21 cellular contexts compared by ENCODE assay signal in the genomic region with DNA sequence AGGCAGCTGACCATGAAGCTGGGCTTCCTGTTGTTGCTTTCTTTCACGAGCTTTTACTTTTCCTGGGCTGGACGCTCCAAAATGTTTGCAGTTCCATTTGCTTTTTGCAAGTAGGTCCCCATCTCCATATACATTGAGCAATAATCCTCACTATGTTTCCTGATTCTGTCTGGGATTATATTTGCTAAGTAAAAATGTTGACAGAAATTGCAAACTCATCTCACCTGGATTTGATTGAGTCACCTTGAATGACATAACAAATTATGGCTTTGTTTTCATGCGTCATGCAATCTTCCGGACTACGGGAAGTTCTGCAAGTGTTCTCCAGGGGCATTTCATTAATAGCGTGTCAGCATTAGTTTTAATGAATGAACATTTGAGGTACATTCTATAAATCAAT. TPM values are rescaled to one million over a fixed set of nuclear protein-coding genes. Genes with fewer than 3 reads are reported as not detected.
DNase-seq lines count a peak whose midpoint lies in the region; ATAC-seq, FAIRE-seq and TF ChIP-seq lines count a peak whose summit lies in the region.
"Had no signal": no experiment of that assay in that cellular context is flagged by ENCODE, and none has a peak within 500 bp of the region (broad histone marks: within the 10 kb centered on the region; RNA-seq: fewer than 3 reads in every experiment).

No MANE protein-coding gene starts in this region.

- no peak overlapping the region for H3K4me3 Mint-ChIP-seq in WTC11
- H3K4me3 Mint-ChIP-seq: B cell; CD4-positive, CD25-positive, alpha-beta regulatory T cell; CD8-positive, alpha-beta T cell; GM23338; H9 had no signal

- H3K27me3 ChIP-seq in bronchial epithelial cell (ENCODE audit: control insufficient read depth, insufficient read depth, low read length) = no peaks in the 10 kb centered on the region
- no peaks in the 10 kb centered on the region for H3K27me3 ChIP-seq in testis
- H3K27me3 ChIP-seq: BLaER1 had no signal

- no peaks in the 10 kb centered on the region for H3K9me3 ChIP-seq in testis
- H3K9me3 ChIP-seq: BLaER1, Caco-2 had no signal

- TF ChIP-seq POLR2A in testis (IDR thresholded peaks at IDR 0.05) = no peak

- H3K36me3 Mint-ChIP-seq in WTC11 = 0 out of 2 replicates have a peak, but pooled peaks cover 2% of the 10 kb centered on the region

- H3K4me1 ChIP-seq in testis = peaks cover 4% of the 10 kb centered on the region
- H3K4me1 ChIP-seq: Caco-2 had no signal

- H3K4me3 ChIP-seq in bronchial epithelial cell (ENCODE audit: low read depth, low read length) (no peak overlapping the region), epithelial cell of esophagus (ENCODE audit: low read length) (no peak overlapping the region), testis (no peak overlapping the region)
- H3K4me3 ChIP-seq: BLaER1, GM23338 had no signal

- intact Hi-C loops in testis (cut with DNase I; ENCODE audit: low total_unique reads) = no loop called here

- no peaks in the 10 kb centered on the region for H3K9me3 Mint-ChIP-seq in WTC11
- H3K9me3 Mint-ChIP-seq: CD4-positive, CD25-positive, alpha-beta regulatory T cell; CD8-positive, alpha-beta T cell; GM23338 had no signal

- CTCF ChIA-PET in WTC11 (lab: Charles Lee) = interaction anchor here (0.6 to 3.6 kb wide), 5 partner anchors 27 to 686 kb away, joined by 3 to 15 read pairs (median 8); no protein-coding TSS in a partner anchor

- H3K36me3 ChIP-seq in bronchial epithelial cell (ENCODE audit: control insufficient read depth, insufficient read depth, low read length) (no peaks in the 10 kb centered on the region), testis (ENCODE audit: low read depth, missing control alignments) (no peaks in the 10 kb centered on the region)

- no peak for DNase-seq in WTC11 (ENCODE audit: low spot score)
- peak; percentile 63 for DNase-seq in bronchial epithelial cell (ENCODE audit: low read depth)
- DNase-seq in epithelial cell of esophagus (ENCODE audit: low read depth) = peak; percentile 69
- DNase-seq in testis = no peak
- no peak for DNase-seq in NK-92 treated with Interleukin-12 subunit alpha and Interleukin-12 subunit beta, amount 100 ng/mL, for 24 hours (lab: John Stamatoyannopoulos, UW)
- DNase-seq in GDM1 (lab: John Stamatoyannopoulos, UW) = no peak
- DNase-seq: Caco-2; CD4-positive, CD25-positive, alpha-beta regulatory T cell; CD8-positive, alpha-beta T cell; DMS153; DND-41; H9 had no signal

- no peak for FAIRE-seq in bronchial epithelial cell (lab: Jason Lieb, UNC)
- FAIRE-seq: A204.1, G401.6, GM12891, GM18507 had no signal

- peaks cover 21% of the 10 kb centered on the region for H3K4me1 Mint-ChIP-seq in WTC11

- H3K27ac Mint-ChIP-seq in WTC11 = peak overlapping the region; percentile 16; the same call in 1 of the 2 replicates
- H3K27ac Mint-ChIP-seq: B cell; CD8-positive, alpha-beta T cell; GM23338 had no signal

- no peak for ATAC-seq in WTC11
- ATAC-seq: CD8-positive, alpha-beta T cell; GM23338; HCT116 had no signal

- 0 out of 2 replicates have a peak, but pooled peaks cover 6% of the 10 kb centered on the region for H3K27me3 Mint-ChIP-seq in WTC11 (ENCODE audit: low read depth)
- H3K27me3 Mint-ChIP-seq: CD4-positive, CD25-positive, alpha-beta regulatory T cell had no signal

- WGBS in testis, 2 donors = 87 to 90% methylated on average over 6 of the region's 6 CpGs

- H3K27ac ChIP-seq in testis = no peak overlapping the region
- H3K27ac ChIP-seq: BLaER1, C4-2B had no signal

- POLR2A ChIA-PET in WTC11 (lab: Charles Lee) = no interaction called here

- TF ChIP-seq CTCF in WTC11 (IDR thresholded peaks at IDR 0.05) = no peak
- no peak for TF ChIP-seq CTCF in bronchial epithelial cell (IDR thresholded peaks at IDR 0.05; ENCODE audit: insufficient read depth, low read length, severe bottlenecking)
- no peak for TF ChIP-seq CTCF in epithelial cell of esophagus (IDR thresholded peaks at IDR 0.05; ENCODE audit: insufficient read depth, low read depth, low read length, missing control alignments)
- TF ChIP-seq CTCF in testis (IDR thresholded peaks at IDR 0.05) = no peak

TF ChIP-seq in WTC11, 78 proteins besides CTCF, POLR2A, EP300 and RAD21:
- TF ChIP-seq, protein P1, sequence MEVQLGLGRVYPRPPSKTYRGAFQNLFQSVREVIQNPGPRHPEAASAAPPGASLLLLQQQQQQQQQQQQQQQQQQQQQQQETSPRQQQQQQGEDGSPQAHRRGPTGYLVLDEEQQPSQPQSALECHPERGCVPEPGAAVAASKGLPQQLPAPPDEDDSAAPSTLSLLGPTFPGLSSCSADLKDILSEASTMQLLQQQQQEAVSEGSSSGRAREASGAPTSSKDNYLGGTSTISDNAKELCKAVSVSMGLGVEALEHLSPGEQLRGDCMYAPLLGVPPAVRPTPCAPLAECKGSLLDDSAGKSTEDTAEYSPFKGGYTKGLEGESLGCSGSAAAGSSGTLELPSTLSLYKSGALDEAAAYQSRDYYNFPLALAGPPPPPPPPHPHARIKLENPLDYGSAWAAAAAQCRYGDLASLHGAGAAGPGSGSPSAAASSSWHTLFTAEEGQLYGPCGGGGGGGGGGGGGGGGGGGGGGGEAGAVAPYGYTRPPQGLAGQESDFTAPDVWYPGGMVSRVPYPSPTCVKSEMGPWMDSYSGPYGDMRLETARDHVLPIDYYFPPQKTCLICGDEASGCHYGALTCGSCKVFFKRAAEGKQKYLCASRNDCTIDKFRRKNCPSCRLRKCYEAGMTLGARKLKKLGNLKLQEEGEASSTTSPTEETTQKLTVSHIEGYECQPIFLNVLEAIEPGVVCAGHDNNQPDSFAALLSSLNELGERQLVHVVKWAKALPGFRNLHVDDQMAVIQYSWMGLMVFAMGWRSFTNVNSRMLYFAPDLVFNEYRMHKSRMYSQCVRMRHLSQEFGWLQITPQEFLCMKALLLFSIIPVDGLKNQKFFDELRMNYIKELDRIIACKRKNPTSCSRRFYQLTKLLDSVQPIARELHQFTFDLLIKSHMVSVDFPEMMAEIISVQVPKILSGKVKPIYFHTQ (CRISPR knock-in tag; IDR thresholded peaks at IDR 0.05) = no peak
- TF ChIP-seq FOXP1 (CRISPR knock-in tag; IDR thresholded peaks at IDR 0.05; ENCODE audit: borderline replicate concordance) (no peak), ZNF138 (CRISPR knock-in tag; conservative IDR thresholded peaks at IDR 0.05) (no peak)
- TF ChIP-seq, protein P2, sequence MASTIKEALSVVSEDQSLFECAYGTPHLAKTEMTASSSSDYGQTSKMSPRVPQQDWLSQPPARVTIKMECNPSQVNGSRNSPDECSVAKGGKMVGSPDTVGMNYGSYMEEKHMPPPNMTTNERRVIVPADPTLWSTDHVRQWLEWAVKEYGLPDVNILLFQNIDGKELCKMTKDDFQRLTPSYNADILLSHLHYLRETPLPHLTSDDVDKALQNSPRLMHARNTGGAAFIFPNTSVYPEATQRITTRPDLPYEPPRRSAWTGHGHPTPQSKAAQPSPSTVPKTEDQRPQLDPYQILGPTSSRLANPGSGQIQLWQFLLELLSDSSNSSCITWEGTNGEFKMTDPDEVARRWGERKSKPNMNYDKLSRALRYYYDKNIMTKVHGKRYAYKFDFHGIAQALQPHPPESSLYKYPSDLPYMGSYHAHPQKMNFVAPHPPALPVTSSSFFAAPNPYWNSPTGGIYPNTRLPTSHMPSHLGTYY (CRISPR knock-in tag; IDR thresholded peaks at IDR 0.05) = no peak
- TF ChIP-seq, protein P3, sequence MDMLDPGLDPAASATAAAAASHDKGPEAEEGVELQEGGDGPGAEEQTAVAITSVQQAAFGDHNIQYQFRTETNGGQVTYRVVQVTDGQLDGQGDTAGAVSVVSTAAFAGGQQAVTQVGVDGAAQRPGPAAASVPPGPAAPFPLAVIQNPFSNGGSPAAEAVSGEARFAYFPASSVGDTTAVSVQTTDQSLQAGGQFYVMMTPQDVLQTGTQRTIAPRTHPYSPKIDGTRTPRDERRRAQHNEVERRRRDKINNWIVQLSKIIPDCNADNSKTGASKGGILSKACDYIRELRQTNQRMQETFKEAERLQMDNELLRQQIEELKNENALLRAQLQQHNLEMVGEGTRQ (CRISPR knock-in tag; IDR thresholded peaks at IDR 0.05) = no peak
- TF ChIP-seq, protein P4, sequence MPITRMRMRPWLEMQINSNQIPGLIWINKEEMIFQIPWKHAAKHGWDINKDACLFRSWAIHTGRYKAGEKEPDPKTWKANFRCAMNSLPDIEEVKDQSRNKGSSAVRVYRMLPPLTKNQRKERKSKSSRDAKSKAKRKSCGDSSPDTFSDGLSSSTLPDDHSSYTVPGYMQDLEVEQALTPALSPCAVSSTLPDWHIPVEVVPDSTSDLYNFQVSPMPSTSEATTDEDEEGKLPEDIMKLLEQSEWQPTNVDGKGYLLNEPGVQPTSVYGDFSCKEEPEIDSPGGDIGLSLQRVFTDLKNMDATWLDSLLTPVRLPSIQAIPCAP (CRISPR knock-in tag; IDR thresholded peaks at IDR 0.05) = no peak
- TF ChIP-seq, protein P5, sequence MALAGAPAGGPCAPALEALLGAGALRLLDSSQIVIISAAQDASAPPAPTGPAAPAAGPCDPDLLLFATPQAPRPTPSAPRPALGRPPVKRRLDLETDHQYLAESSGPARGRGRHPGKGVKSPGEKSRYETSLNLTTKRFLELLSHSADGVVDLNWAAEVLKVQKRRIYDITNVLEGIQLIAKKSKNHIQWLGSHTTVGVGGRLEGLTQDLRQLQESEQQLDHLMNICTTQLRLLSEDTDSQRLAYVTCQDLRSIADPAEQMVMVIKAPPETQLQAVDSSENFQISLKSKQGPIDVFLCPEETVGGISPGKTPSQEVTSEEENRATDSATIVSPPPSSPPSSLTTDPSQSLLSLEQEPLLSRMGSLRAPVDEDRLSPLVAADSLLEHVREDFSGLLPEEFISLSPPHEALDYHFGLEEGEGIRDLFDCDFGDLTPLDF (CRISPR knock-in tag; IDR thresholded peaks at IDR 0.05) = no peak
- TF ChIP-seq, protein P6, sequence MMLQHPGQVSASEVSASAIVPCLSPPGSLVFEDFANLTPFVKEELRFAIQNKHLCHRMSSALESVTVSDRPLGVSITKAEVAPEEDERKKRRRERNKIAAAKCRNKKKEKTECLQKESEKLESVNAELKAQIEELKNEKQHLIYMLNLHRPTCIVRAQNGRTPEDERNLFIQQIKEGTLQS (CRISPR knock-in tag; conservative IDR thresholded peaks at IDR 0.05) = no peak

RNA-seq across cellular contexts. Expression of a gene that starts 18.9 kb away (rescaled TPM):
- total RNA-seq in WTC11 (2021) (264 to 296 TPM (median 293 TPM) in 3 replicates), bronchial epithelial cell (160 and 341 TPM in 2 replicates), testis (100 to 1,000 TPM; 127 to 136 TPM)
- polyA plus RNA-seq in testis (ENCODE audit: insufficient read depth, low read depth, low replicate concordance) = 279 TPM

Comparison
In these comparisons a context has a peak if more than half of its experiments do, and no peak if none do; other contexts are left out.
1. DNase-seq: peak in bronchial epithelial cell (single experiment) and epithelial cell of esophagus (single experiment); none in WTC11 (single experiment), testis (single experiment), NK-92 treated with Interleukin-12 subunit alpha and Interleukin-12 subunit beta, amount 100 ng/mL, for 24 hours (single experiment) and GDM1 (single experiment).